In the genomic region with DNA sequence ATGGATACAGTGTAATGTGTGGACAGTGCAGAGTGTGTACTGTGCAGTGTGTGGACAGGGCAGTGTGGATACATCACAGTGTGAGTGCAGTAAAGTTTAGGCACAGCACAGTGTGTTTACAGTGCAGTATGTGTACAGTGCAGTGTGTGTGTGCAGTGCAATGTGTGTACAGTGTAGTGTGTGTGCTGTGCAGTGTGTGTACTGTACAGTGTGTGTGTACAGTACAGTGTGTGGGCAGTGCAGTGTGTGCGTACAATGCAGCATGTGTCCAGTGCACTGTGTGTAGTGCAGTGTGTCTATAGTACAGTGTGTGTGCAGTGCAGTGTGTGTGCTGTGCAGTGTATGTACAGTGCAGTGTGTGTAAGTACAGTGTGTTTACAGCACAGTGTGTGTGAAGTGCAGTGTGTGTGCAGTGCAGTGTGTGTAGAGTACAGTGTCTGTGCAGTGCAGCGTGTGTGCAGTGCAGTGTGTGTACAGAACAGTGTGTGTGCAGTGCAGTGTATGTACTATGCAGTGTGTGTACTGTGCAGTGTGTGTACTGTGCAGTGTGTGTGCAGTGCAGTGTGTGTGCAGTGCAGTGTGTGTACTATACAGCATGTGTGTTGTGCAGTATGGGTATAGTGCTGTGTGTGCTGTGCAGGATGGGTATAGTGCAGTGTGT, we compare ENCODE assay signal across 22 cellular contexts.
"Had no signal": no experiment of that assay in that cellular context is flagged by ENCODE, and none has a peak within 500 bp of the region (broad histone marks: within the 10 kb centered on the region; RNA-seq: fewer than 3 reads in every experiment).

No MANE protein-coding gene starts in this region.

- ATAC-seq: left lobe of liver; pancreas; stimulated activated memory B cell treated with anti-CD40 and anti-IgM and Interleukin-4, amounts not matched to agents 10 μg/mL and 1 μg/mL and 100 μg/mL, for 72 hours had no signal

- H3K36me3 ChIP-seq: cardiac muscle cell, lower lobe of right lung, pancreas, thoracic aorta, WERI-Rb-1 had no signal

- H3K4me3 ChIP-seq: cardiac muscle cell, lower lobe of right lung, pancreas, skin epidermis, thoracic aorta had no signal

- H3K4me3 Mint-ChIP-seq: activated naive CD8-positive, alpha-beta T cell treated with anti-CD3 and anti-CD28 coated beads for 36 hours; activated T-cell treated with anti-CD3 and anti-CD28 coated beads, Interleukin-2, amount 50 U/mL, for 24 hours; endodermal cell; immature natural killer cell; nephron; stimulated activated memory B cell treated with anti-CD40 and anti-IgM and Interleukin-4, amounts not matched to agents 10 μg/mL and 1 μg/mL and 100 μg/mL, for 72 hours had no signal

- FAIRE-seq: pancreas, TTC549 had no signal

- H3K36me3 Mint-ChIP-seq: activated naive CD8-positive, alpha-beta T cell treated with anti-CD3 and anti-CD28 coated beads for 36 hours; immature natural killer cell; stimulated activated memory B cell treated with anti-CD40 and anti-IgM and Interleukin-4, amounts not matched to agents 10 μg/mL and 1 μg/mL and 100 μg/mL, for 72 hours had no signal

- H3K27ac ChIP-seq: cardiac muscle cell, lower lobe of right lung, pancreas, skin epidermis, thoracic aorta, WERI-Rb-1 had no signal

- H3K9me3 Mint-ChIP-seq: activated naive CD8-positive, alpha-beta T cell treated with anti-CD3 and anti-CD28 coated beads for 36 hours; endodermal cell; immature natural killer cell; stimulated activated memory B cell treated with anti-CD40 and anti-IgM and Interleukin-4, amounts not matched to agents 10 μg/mL and 1 μg/mL and 100 μg/mL, for 72 hours had no signal

- H3K27me3 ChIP-seq: cardiac muscle cell, pancreas had no signal

- H3K27me3 Mint-ChIP-seq: activated naive CD8-positive, alpha-beta T cell treated with anti-CD3 and anti-CD28 coated beads for 36 hours; activated T-cell treated with anti-CD3 and anti-CD28 coated beads, Interleukin-2, amount 50 U/mL, for 24 hours; stimulated activated memory B cell treated with anti-CD40 and anti-IgM and Interleukin-4, amounts not matched to agents 10 μg/mL and 1 μg/mL and 100 μg/mL, for 72 hours had no signal

- DNase-seq: activated CD8-positive, alpha-beta memory T cell treated with anti-CD3 and anti-CD28 coated beads for 24 hours; activated CD8-positive, alpha-beta memory T cell treated with anti-CD3 and anti-CD28 coated beads, Interleukin-2, amount 50 U/mL, for 4 hours; activated naive CD4-positive, alpha-beta T cell treated with Interleukin-2 at 50 U/mL for 16 hours; activated naive CD8-positive, alpha-beta T cell treated with anti-CD3 and anti-CD28 coated beads for 36 hours; activated T-cell treated with anti-CD3 and anti-CD28 coated beads, Interleukin-2, amount 50 U/mL, for 24 hours; amniotic stem cell; cortex of kidney; endodermal cell; immature natural killer cell; lower lobe of right lung; pancreas; right cardiac atrium; stimulated activated CD4-positive, alpha-beta T cell treated with anti-CD3 and anti-CD28 coated beads, Interleukin-2, amount 100 ng/mL, for 24 hours; T-helper 1 cell; WERI-Rb-1 had no signal

- H3K4me1 ChIP-seq: lower lobe of right lung, pancreas had no signal

- H3K27ac Mint-ChIP-seq: activated naive CD8-positive, alpha-beta T cell treated with anti-CD3 and anti-CD28 coated beads for 36 hours; activated T-cell treated with anti-CD3 and anti-CD28 coated beads, Interleukin-2, amount 50 U/mL, for 24 hours; endodermal cell; nephron; stimulated activated memory B cell treated with anti-CD40 and anti-IgM and Interleukin-4, amounts not matched to agents 10 μg/mL and 1 μg/mL and 100 μg/mL, for 72 hours had no signal

- H3K4me1 Mint-ChIP-seq: activated naive CD8-positive, alpha-beta T cell treated with anti-CD3 and anti-CD28 coated beads for 36 hours; immature natural killer cell; nephron; stimulated activated memory B cell treated with anti-CD40 and anti-IgM and Interleukin-4, amounts not matched to agents 10 μg/mL and 1 μg/mL and 100 μg/mL, for 72 hours had no signal

- H3K9me3 ChIP-seq: lower lobe of right lung, pancreas, thoracic aorta had no signal
